ENCODE assay signal across 11 cellular contexts in genomic region chr7:116353614-116354013, GRCh38.
DNase-seq lines count a peak whose midpoint lies in the region; TF ChIP-seq lines count a peak whose summit lies in the region.
"Had no signal": no experiment of that assay in that cellular context is flagged by ENCODE, and none has a peak within 500 bp of the region (broad histone marks: within the 10 kb centered on the region; RNA-seq: fewer than 3 reads in every experiment).

No MANE protein-coding gene starts in this region.

- H3K4me1 ChIP-seq in SJSA1 (replicated peaks): peaks cover 50% of the 10 kb centered on the region
- H3K4me1 ChIP-seq in parathyroid adenoma: no peaks in the 10 kb centered on the region

- no peak overlapping the region for H3K9ac ChIP-seq in parathyroid adenoma

- H3K4me3 ChIP-seq in SJSA1: no peak overlapping the region
- no peak overlapping the region for H3K4me3 ChIP-seq in fibroblast of the aortic adventitia (ENCODE audit: low read depth, low read length)
- H3K4me3 ChIP-seq in parathyroid adenoma (ENCODE audit: low read depth, low read length): no peak overlapping the region

- H3K27me3 ChIP-seq in SJSA1 (replicated peaks) (no peaks in the 10 kb centered on the region), parathyroid adenoma (ENCODE audit: control insufficient read depth, insufficient read depth, low read length) (no peaks in the 10 kb centered on the region)

- H3K9me3 ChIP-seq in SJSA1 (replicated peaks) (no peaks in the 10 kb centered on the region), parathyroid adenoma (ENCODE audit: control insufficient read depth, low read length) (no peaks in the 10 kb centered on the region)

- H3K27ac ChIP-seq in SJSA1: peak overlapping the region; percentile 86
- peak overlapping the region; percentile 71 for H3K27ac ChIP-seq in parathyroid adenoma

- no peak for TF ChIP-seq CTCF in fibroblast of the aortic adventitia (IDR thresholded peaks at IDR 0.05; ENCODE audit: insufficient read depth, low read length)
- TF ChIP-seq CTCF in parathyroid adenoma (IDR thresholded peaks at IDR 0.05): no peak

- H3K4me2 ChIP-seq in parathyroid adenoma (ENCODE audit: low read length): no peak overlapping the region

- no peaks in the 10 kb centered on the region for H3K79me2 ChIP-seq in parathyroid adenoma

- H2AFZ ChIP-seq in parathyroid adenoma: no peak overlapping the region

- DNase-seq in COLO668 (lab: John Stamatoyannopoulos, UW; ENCODE audit: unreplicated experiment) (peak; percentile 34), SJSA1 (ENCODE audit: low read depth in 1 of 2, low spot score in 2 of 2) (no peak), fibroblast of the aortic adventitia (ENCODE audit: low read depth) (peak; percentile 38), NCI-H2227 (lab: John Stamatoyannopoulos, UW; ENCODE audit: unreplicated experiment) (no peak), DMS153 (lab: John Stamatoyannopoulos, UW) (no peak), HuH-7.5 (ENCODE audit: low spot score) (no peak)
- DNase-seq in stimulated activated naive CD4-positive, alpha-beta T cell (lab: John Stamatoyannopoulos, UW): no peak
- DNase-seq: immature natural killer cell; NCI-H1048; stimulated activated naive B cell treated with anti-CD40 and anti-IgM and Interleukin-4, amounts not matched to agents 10 μg/mL and 1 μg/mL and 100 μg/mL, for 72 hours had no signal

- no peaks in the 10 kb centered on the region for H3K36me3 ChIP-seq in SJSA1
- no peaks in the 10 kb centered on the region for H3K36me3 ChIP-seq in parathyroid adenoma (ENCODE audit: control insufficient read depth, insufficient read depth, low read length)

Comparison
In these comparisons a context has a peak if more than half of its experiments do, and no peak if none do; other contexts are left out.
1. DNase-seq: peak in COLO668 (single experiment) and fibroblast of the aortic adventitia (single experiment); none in SJSA1 (0 of 2), NCI-H2227 (single experiment), DMS153 (single experiment), HuH-7.5 (single experiment) and stimulated activated naive CD4-positive, alpha-beta T cell (0 of 6).